Comparison of ENCODE assay signal across 17 cellular contexts in the genomic region with DNA sequence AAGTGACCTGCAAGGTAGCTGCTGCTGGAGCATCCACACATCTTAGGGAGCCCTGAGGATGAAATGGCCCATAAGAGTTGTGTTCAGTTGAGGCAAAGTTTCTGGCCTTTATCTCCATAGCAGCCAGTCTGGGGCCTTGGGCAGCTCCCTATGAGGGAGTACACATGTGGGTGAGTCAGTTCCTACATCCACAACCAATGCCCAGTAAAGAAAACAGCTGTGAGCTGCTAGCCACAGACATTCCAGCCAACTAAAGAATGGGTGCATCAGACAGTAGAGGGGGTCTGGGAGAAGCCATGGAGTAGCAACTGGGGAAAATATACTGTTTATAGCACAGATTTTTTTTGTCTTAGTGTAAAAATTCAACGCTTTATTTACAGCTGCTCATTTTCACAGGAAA.
DNase-seq lines count a peak whose midpoint lies in the region; ATAC-seq and TF ChIP-seq lines count a peak whose summit lies in the region.
"Had no signal": no experiment of that assay in that cellular context is flagged by ENCODE, and none has a peak within 500 bp of the region (broad histone marks: within the 10 kb centered on the region; RNA-seq: fewer than 3 reads in every experiment).

No MANE protein-coding gene starts in this region.

- H3K9ac ChIP-seq in GM23248 (no peak overlapping the region), fibroblast of lung (ENCODE audit: insufficient read depth, low read length) (no peak overlapping the region)
- H3K9ac ChIP-seq: BLaER1 treated with 17β-estradiol and CSF1 and Interleukin-3, amounts not matched to agents 10 nM and 100 nM; parathyroid adenoma had no signal

- H3K4me1 ChIP-seq in GM23248 (ENCODE audit: insufficient read depth) (no peaks in the 10 kb centered on the region), SJSA1 (replicated peaks) (peaks cover 11% of the 10 kb centered on the region), fibroblast of lung (ENCODE audit: control insufficient read depth, extremely low read depth, insufficient read depth, low read length) (no peaks in the 10 kb centered on the region), osteoblast (ENCODE audit: insufficient read depth, low read length) (no peaks in the 10 kb centered on the region)
- H3K4me1 ChIP-seq: parathyroid adenoma had no signal

- no peak for ATAC-seq in esophagus mucosa
- ATAC-seq: GM12878 had no signal

- WGBS in GM23248 (ENCODE audit: low coverage in 1 of 2, low lambda C conversion rate in 2 of 2, missing lambda C conversion rate in 2 of 2), 2 experiments: 73 to 86% methylated on average over 1 of the region's 1 CpG

- H2AFZ ChIP-seq in GM23248: no peak overlapping the region
- H2AFZ ChIP-seq in fibroblast of lung (ENCODE audit: low read length): no peak overlapping the region
- no peak overlapping the region for H2AFZ ChIP-seq in osteoblast (ENCODE audit: low read length)
- H2AFZ ChIP-seq: parathyroid adenoma had no signal

- H3K27ac ChIP-seq in GM23248: no peak overlapping the region
- H3K27ac ChIP-seq in SJSA1: peak overlapping the region; percentile 30; the same call in 1 of the 2 replicates
- no peak overlapping the region for H3K27ac ChIP-seq in fibroblast of lung (ENCODE audit: insufficient read depth, low read length)
- no peak overlapping the region for H3K27ac ChIP-seq in osteoblast (ENCODE audit: low read depth, low read length)
- H3K27ac ChIP-seq: BLaER1 treated with 17β-estradiol and CSF1 and Interleukin-3, amounts not matched to agents 10 nM and 100 nM; parathyroid adenoma had no signal

- in situ Hi-C loops in GM23248 (cut with MboI): no loop called here

- H3K79me2 ChIP-seq in GM23248 (ENCODE audit: insufficient read depth): no peaks in the 10 kb centered on the region
- H3K79me2 ChIP-seq in fibroblast of lung (ENCODE audit: control insufficient read depth, insufficient read depth, low read length): no peaks in the 10 kb centered on the region
- H3K79me2 ChIP-seq in osteoblast (ENCODE audit: insufficient read depth, low read length): no peaks in the 10 kb centered on the region
- H3K79me2 ChIP-seq: parathyroid adenoma had no signal

- H3K4me3 ChIP-seq in GM23248 (no peak overlapping the region), SJSA1 (no peak overlapping the region), fibroblast of lung (replicated peaks in 1 of 4; ENCODE audit: control extremely low read depth in 1 of 4, insufficient read depth in 1 of 4, low read depth in 3 of 4, low read length in 4 of 4) (no peak overlapping the region), osteoblast (ENCODE audit: insufficient read depth, low read length) (no peak overlapping the region)
- H3K4me3 ChIP-seq: BLaER1 treated with 17β-estradiol and CSF1 and Interleukin-3, amounts not matched to agents 10 nM and 100 nM; GM12878 had no signal

- DNase-seq in GM23248 (peak; percentile 4), SJSA1 (ENCODE audit: low read depth in 1 of 2, low spot score in 2 of 2) (peak; percentile 63 to 71), fibroblast of lung (ENCODE audit: low read depth in 2 of 2) (peak; percentile 65 to 92), osteoblast (ENCODE audit: insufficient read length, low spot score, missing footprints) (peak; percentile 91), NCI-H1436 (lab: John Stamatoyannopoulos, UW) (no peak), KG1 (lab: John Stamatoyannopoulos, UW) (no peak), D341Med (ENCODE audit: low spot score) (no peak)
- DNase-seq: activated CD4-positive, alpha-beta T cell treated with anti-CD3 and anti-CD28 coated beads for 48 hours; activated T-cell treated with anti-CD3 and anti-CD28 coated beads, Interleukin-2, amount 50 U/mL, for 24 hours; DND-41; immature natural killer cell; MV-4-11; substantia nigra had no signal

- H3K4me2 ChIP-seq in GM23248 (ENCODE audit: unreplicated experiment) (no peak overlapping the region), fibroblast of lung (ENCODE audit: extremely low read depth, insufficient read depth, low read length) (no peak overlapping the region), osteoblast (ENCODE audit: insufficient read depth, low read length) (no peak overlapping the region)
- H3K4me2 ChIP-seq: BLaER1 treated with 17β-estradiol and CSF1 and Interleukin-3, amounts not matched to agents 10 nM and 100 nM had no signal

- TF ChIP-seq CTCF in fibroblast of lung (conservative IDR thresholded peaks at IDR 0.05 in 1 of 2, IDR thresholded peaks at IDR 0.05 in 1 of 2; ENCODE audit: low read depth in 1 of 2, low read length in 2 of 2) (peak in 1 of 2 donors; percentile 9), osteoblast (IDR thresholded peaks at IDR 0.05; ENCODE audit: extremely low read depth, low read depth, low read length) (no peak)

- H3K9me2 ChIP-seq in GM23248 (ENCODE audit: insufficient read depth): no peaks in the 10 kb centered on the region

- no peaks in the 10 kb centered on the region for H3K36me3 ChIP-seq in GM23248 (ENCODE audit: low read depth)
- no peaks in the 10 kb centered on the region for H3K36me3 ChIP-seq in SJSA1
- H3K36me3 ChIP-seq in fibroblast of lung (ENCODE audit: control insufficient read depth, insufficient read depth, low read length): no peaks in the 10 kb centered on the region
- H3K36me3 ChIP-seq in osteoblast (ENCODE audit: insufficient read depth, low read length): no peaks in the 10 kb centered on the region

- no peaks in the 10 kb centered on the region for H4K20me1 ChIP-seq in GM23248 (ENCODE audit: insufficient read depth)
- no peaks in the 10 kb centered on the region for H4K20me1 ChIP-seq in fibroblast of lung (ENCODE audit: control insufficient read depth, extremely low read depth, insufficient read depth, low read length)
- no peaks in the 10 kb centered on the region for H4K20me1 ChIP-seq in osteoblast (ENCODE audit: insufficient read depth, low read length)
- H4K20me1 ChIP-seq: BLaER1 treated with 17β-estradiol and CSF1 and Interleukin-3, amounts not matched to agents 10 nM and 100 nM had no signal

- H3F3A ChIP-seq in GM23248 (ENCODE audit: insufficient read depth): no peaks in the 10 kb centered on the region

- H3K27me3 ChIP-seq in GM23248 (replicated peaks; ENCODE audit: insufficient read depth): no peaks in the 10 kb centered on the region; the same call in 1 of the 2 replicates
- H3K27me3 ChIP-seq in SJSA1 (replicated peaks): no peaks in the 10 kb centered on the region
- no peaks in the 10 kb centered on the region for H3K27me3 ChIP-seq in fibroblast of lung (ENCODE audit: control insufficient read depth, insufficient read depth, low read length)
- no peaks in the 10 kb centered on the region for H3K27me3 ChIP-seq in osteoblast (ENCODE audit: insufficient read depth, low read length)
- H3K27me3 ChIP-seq: BLaER1 treated with 17β-estradiol and CSF1 and Interleukin-3, amounts not matched to agents 10 nM and 100 nM had no signal

- H3K9me3 ChIP-seq in GM23248 (ENCODE audit: low read depth): no peaks in the 10 kb centered on the region
- H3K9me3 ChIP-seq in SJSA1 (replicated peaks): no peaks in the 10 kb centered on the region
- no peaks in the 10 kb centered on the region for H3K9me3 ChIP-seq in fibroblast of lung (ENCODE audit: control insufficient read depth, insufficient read depth, low read depth, low read length)
- H3K9me3 ChIP-seq in osteoblast (ENCODE audit: low read depth, low read length): no peaks in the 10 kb centered on the region

Comparison
In these comparisons a context has a peak if more than half of its experiments do, and no peak if none do; other contexts are left out.
1. DNase-seq: peak in GM23248 (single experiment), SJSA1 (2 of 2), fibroblast of lung (2 of 2) and osteoblast (single experiment); none in NCI-H1436 (single experiment), KG1 (single experiment) and D341Med (single experiment).